Comparison of ENCODE assay signal across 9 cellular contexts in genomic region chr2:26184555-26185303, GRCh38. TPM values are rescaled to one million over a fixed set of nuclear protein-coding genes. Genes with fewer than 3 reads are reported as not detected.
A peak's percentile ranks its signal among the peaks of the same experiment; 100 is the strongest.
DNase-seq lines count a peak whose midpoint lies in the region; ATAC-seq, FAIRE-seq and TF ChIP-seq lines count a peak whose summit lies in the region.
"Had no signal": no experiment of that assay in that cellular context is flagged by ENCODE, and none has a peak within 500 bp of the region (broad histone marks: within the 10 kb centered on the region; RNA-seq: fewer than 3 reads in every experiment).

No MANE protein-coding gene starts in this region.

- peaks cover 19 to 28% (median 19%) of the 10 kb centered on the region in 3 donors for H3K4me1 Mint-ChIP-seq in T-cell
- H3K4me1 Mint-ChIP-seq in astrocyte (ENCODE audit: low read depth, unreplicated experiment), result peaks cover 2% of the 10 kb centered on the region

- H3K27me3 Mint-ChIP-seq in T-cell (peaks cover 10 to 14% of the 10 kb centered on the region in 2 donors), astrocyte (ENCODE audit: low read depth, unreplicated experiment) (peaks cover 39% of the 10 kb centered on the region)

- CTCF ChIA-PET in T-cell (lab: Charles Lee), result interaction anchor here (0.5 to 2.4 kb wide), 6 partner anchors 18 to 306 kb away, joined by 4 to 13 read pairs (median 6); partner anchors contain the start of genes ASXL2 (in 1 of the 2) and RAB10 (in 1 of the 2)

- H3K4me1 ChIP-seq in astrocyte (ENCODE audit: insufficient read depth, low read length) (no peaks in the 10 kb centered on the region), iPS-20b (ENCODE audit: insufficient read depth, low read length) (peaks cover 4% of the 10 kb centered on the region)

- POLR2A ChIA-PET in T-cell (lab: Charles Lee), result interaction anchor here (0.5 kb wide), 2 partner anchors 66 to 354 kb away, joined by 4 to 13 read pairs; no protein-coding TSS in a partner anchor

- H2AFZ ChIP-seq in astrocyte (ENCODE audit: low read depth, low read length), result peak overlapping the region; percentile 75

- H3K27ac Mint-ChIP-seq in T-cell (no peak overlapping the region), astrocyte (ENCODE audit: unreplicated experiment) (no peak overlapping the region)

- no peaks in the 10 kb centered on the region for H3K79me2 ChIP-seq in astrocyte (ENCODE audit: insufficient read depth, low read length)

- no peaks in the 10 kb centered on the region for H4K20me1 ChIP-seq in astrocyte (ENCODE audit: insufficient read depth, low read length)

- H3K9me3 ChIP-seq in astrocyte (ENCODE audit: insufficient read depth, low read depth, low read length) (no peaks in the 10 kb centered on the region), iPS-20b (ENCODE audit: insufficient read depth, low read depth, low read length) (no peaks in the 10 kb centered on the region)

- ATAC-seq in HG03280 (IDR thresholded peaks at IDR 0.05; ENCODE audit: unreplicated experiment) (peak; percentile 59), T-cell (replicated peaks in 1 of 4) (peak; percentile 96 to 99 (median 98))

- FAIRE-seq in astrocyte (lab: Jason Lieb, UNC) (no peak), HTR-8/SVneo (lab: Jason Lieb, UNC) (no peak)

- no peaks in the 10 kb centered on the region for H3K27me3 ChIP-seq in astrocyte (ENCODE audit: insufficient read depth, low read length)
- peaks cover 42% of the 10 kb centered on the region for H3K27me3 ChIP-seq in iPS-20b (ENCODE audit: insufficient read depth, low read length)

- H3K36me3 ChIP-seq in astrocyte (ENCODE audit: insufficient read depth, low read length), result no peaks in the 10 kb centered on the region
- peaks cover 19% of the 10 kb centered on the region; the same call in 1 of the 2 replicates for H3K36me3 ChIP-seq in iPS-20b (ENCODE audit: insufficient read depth, low read depth, low read length)

- H3K4me3 ChIP-seq in astrocyte (ENCODE audit: insufficient read depth, low read depth, low read length) (no peak overlapping the region), iPS-20b (ENCODE audit: low read length) (peak overlapping the region; percentile 64)

- H3K4me3 Mint-ChIP-seq in T-cell, result peak overlapping the region; percentile 75 to 80 (median 79)
- H3K4me3 Mint-ChIP-seq in astrocyte (ENCODE audit: unreplicated experiment), result peak overlapping the region; percentile 78

- H3K9me3 Mint-ChIP-seq in T-cell (no peaks in the 10 kb centered on the region), astrocyte (ENCODE audit: unreplicated experiment) (no peaks in the 10 kb centered on the region)

- peak overlapping the region; percentile 72 for H3K4me2 ChIP-seq in astrocyte (ENCODE audit: low read length)

- H3K36me3 Mint-ChIP-seq in T-cell (no peaks in the 10 kb centered on the region), astrocyte (ENCODE audit: low read depth, unreplicated experiment) (no peaks in the 10 kb centered on the region)

- H3K9ac ChIP-seq in astrocyte (ENCODE audit: low read length) (peak overlapping the region; percentile 38), iPS-20b (ENCODE audit: low read depth, low read length) (peak overlapping the region; percentile 41; the same call in 1 of the 2 replicates)

- no peak for TF ChIP-seq CTCF in astrocyte (IDR thresholded peaks at IDR 0.05; ENCODE audit: insufficient read depth, low read depth, low read length)

- H3K27ac ChIP-seq in astrocyte (ENCODE audit: low read depth, low read length), result no peak overlapping the region
- H3K27ac ChIP-seq in iPS-20b (ENCODE audit: low read length), result no peak overlapping the region
- H3K27ac ChIP-seq: C4-2B had no signal

- DNase-seq in NCI-H2029 (lab: John Stamatoyannopoulos, UW) (peak; percentile 42), NCI-H2029 treated with DMSO at 0.1 percent for 48 hours (lab: John Stamatoyannopoulos, UW) (no peak), T-cell (peak; percentile 73 to 91 (median 84)), astrocyte (ENCODE audit: low read depth) (no peak), HTR-8/SVneo (ENCODE audit: insufficient read length, low spot score) (no peak)
- DNase-seq in stimulated activated CD4-positive, alpha-beta T cell treated with anti-CD3 and anti-CD28 coated beads, Interleukin-12 subunit alpha, Interleukin-12 subunit beta, amount 100 ng/mL, for 4 hours, result peak; percentile 80

RNA-seq across cellular contexts. Expression of gene GAREM2, which starts 11.8 kb away (rescaled TPM):
- total RNA-seq in T-cell (1 to 10 TPM; 2.9 to 9.1 (median 5.2) TPM), astrocyte (2.2 and 4.2 TPM in 2 replicates)

RNA-seq across cellular contexts. Expression of gene HADHA, which starts 59.7 kb away (rescaled TPM):
- total RNA-seq in T-cell, result 10 to 100 TPM; 76.1 to 95.8 (median 91.9) TPM
- 132 and 139 TPM in 2 replicates for total RNA-seq in astrocyte

Comparison
In these comparisons a context has a peak if more than half of its experiments do, and no peak if none do; other contexts are left out.
1. DNase-seq: peak in NCI-H2029 (single experiment), T-cell (34 of 34) and stimulated activated CD4-positive, alpha-beta T cell treated with anti-CD3 and anti-CD28 coated beads, Interleukin-12 subunit alpha, Interleukin-12 subunit beta, amount 100 ng/mL, for 4 hours (single experiment); none in NCI-H2029 treated with DMSO at 0.1 percent for 48 hours (single experiment), astrocyte (single experiment) and HTR-8/SVneo (single experiment).